In the genomic region with DNA sequence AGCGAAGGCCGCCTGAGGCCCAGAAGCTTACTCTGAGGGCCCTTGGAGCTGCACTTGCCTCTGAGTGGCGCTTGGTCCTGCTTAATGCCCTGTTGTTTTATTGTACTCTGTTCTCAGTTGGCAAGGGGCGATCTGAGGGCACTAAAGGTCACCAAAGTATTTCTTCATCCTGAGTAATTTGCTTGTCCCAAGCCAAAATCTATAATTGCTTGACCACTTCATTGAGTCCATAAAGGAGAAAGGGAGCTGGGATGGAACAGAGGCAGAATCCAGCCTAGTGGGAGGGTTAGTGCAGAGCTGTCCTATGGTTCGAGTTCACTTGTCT, we compare ENCODE assay signal across 10 cellular contexts. TPM values are rescaled to one million over a fixed set of nuclear protein-coding genes. Genes with fewer than 3 reads are reported as not detected.
DNase-seq lines count a peak whose midpoint lies in the region; ATAC-seq, FAIRE-seq and TF ChIP-seq lines count a peak whose summit lies in the region.
"Had no signal": no experiment of that assay in that cellular context is flagged by ENCODE, and none has a peak within 500 bp of the region (broad histone marks: within the 10 kb centered on the region; RNA-seq: fewer than 3 reads in every experiment).

No MANE protein-coding gene starts in this region.

- peak overlapping the region; percentile 74 to 96 (median 86) for H3K4me2 ChIP-seq in BLaER1 treated with 17β-estradiol and CSF1 and Interleukin-3, amounts not matched to agents 10 nM and 100 nM
- peak overlapping the region; percentile 80 for H3K4me2 ChIP-seq in osteoblast (ENCODE audit: insufficient read depth, low read length)

- H3K27ac ChIP-seq in BLaER1 treated with 17β-estradiol and CSF1 and Interleukin-3, amounts not matched to agents 10 nM and 100 nM, result no peak overlapping the region
- H3K27ac ChIP-seq in coronary artery (peak overlapping the region in 1 of 2 donors; percentile 52), osteoblast (ENCODE audit: low read depth, low read length) (no peak overlapping the region)

- peak overlapping the region in 9 of 10 experiments; percentile 28 to 78 (median 61); a peak in 15 of 20 replicates for H3K4me3 ChIP-seq in BLaER1 treated with 17β-estradiol and CSF1 and Interleukin-3, amounts not matched to agents 10 nM and 100 nM
- H3K4me3 ChIP-seq in MG63 (peak overlapping the region; percentile 67), coronary artery (peak overlapping the region; percentile 72), osteoblast (ENCODE audit: insufficient read depth, low read length) (peak overlapping the region; percentile 92)

- no peaks in the 10 kb centered on the region for H3K36me3 ChIP-seq in BLaER1 treated with 17β-estradiol and CSF1 and Interleukin-3, amounts not matched to agents 10 nM and 100 nM
- H3K36me3 ChIP-seq in MG63 (no peaks in the 10 kb centered on the region), osteoblast (ENCODE audit: insufficient read depth, low read length) (no peaks in the 10 kb centered on the region)

- peaks cover 0 to 11% (median 0%) of the 10 kb centered on the region in 11 experiments; a peak in 4 of 22 replicates for H4K20me1 ChIP-seq in BLaER1 treated with 17β-estradiol and CSF1 and Interleukin-3, amounts not matched to agents 10 nM and 100 nM
- peaks cover 26% of the 10 kb centered on the region for H4K20me1 ChIP-seq in osteoblast (ENCODE audit: insufficient read depth, low read length)

- H3K9ac ChIP-seq in BLaER1 treated with 17β-estradiol and CSF1 and Interleukin-3, amounts not matched to agents 10 nM and 100 nM, result no peak overlapping the region; a peak in 1 of 22 replicates

- no peak for FAIRE-seq in H54 (lab: Jason Lieb, UNC)

- peaks cover 10 to 50% (median 32%) of the 10 kb centered on the region in 10 experiments; a peak in 19 of 20 replicates for H3K4me1 ChIP-seq in BLaER1 treated with 17β-estradiol and CSF1 and Interleukin-3, amounts not matched to agents 10 nM and 100 nM
- peaks cover 47% of the 10 kb centered on the region for H3K4me1 ChIP-seq in osteoblast (ENCODE audit: insufficient read depth, low read length)

- no peak for TF ChIP-seq CTCF in coronary artery (IDR thresholded peaks at IDR 0.05)
- no peak for TF ChIP-seq CTCF in osteoblast (IDR thresholded peaks at IDR 0.05; ENCODE audit: extremely low read depth, low read depth, low read length)

- no peak for TF ChIP-seq POLR2A in H54 (IDR thresholded peaks at IDR 0.05; ENCODE audit: low read depth, low read length)

- H2AFZ ChIP-seq in osteoblast (ENCODE audit: low read length), result no peak overlapping the region

- ATAC-seq in HG03159 (IDR thresholded peaks at IDR 0.05; ENCODE audit: unreplicated experiment), result no peak
- ATAC-seq in activated CD4-positive, CD25-positive, alpha-beta regulatory T cell treated with anti-CD3 and anti-CD28 coated beads, Interleukin-2, amount 50 U/mL, for 24 hours, result no peak

- peaks cover 0 to 11% (median 5%) of the 10 kb centered on the region in 11 experiments; a peak in 10 of 22 replicates for H3K9me3 ChIP-seq in BLaER1 treated with 17β-estradiol and CSF1 and Interleukin-3, amounts not matched to agents 10 nM and 100 nM (replicated peaks in 1 of 11)
- H3K9me3 ChIP-seq in MG63, result no peaks in the 10 kb centered on the region
- H3K9me3 ChIP-seq in osteoblast (ENCODE audit: low read depth, low read length), result no peaks in the 10 kb centered on the region

- DNase-seq in MG63 (no peak), coronary artery (ENCODE audit: low spot score) (no peak), osteoblast (ENCODE audit: insufficient read length, low spot score, missing footprints) (no peak), H54 (ENCODE audit: insufficient read length, low spot score) (no peak), NCI-H2081 treated with DMSO at 0.1 percent for 48 hours (lab: John Stamatoyannopoulos, UW) (no peak)

- H3K79me2 ChIP-seq in osteoblast (ENCODE audit: insufficient read depth, low read length), result peaks cover 45% of the 10 kb centered on the region

- H3K27me3 ChIP-seq in BLaER1 treated with 17β-estradiol and CSF1 and Interleukin-3, amounts not matched to agents 10 nM and 100 nM, result peaks cover 34 to 78% (median 64%) of the 10 kb centered on the region in 11 experiments
- no peaks in the 10 kb centered on the region for H3K27me3 ChIP-seq in MG63
- H3K27me3 ChIP-seq in osteoblast (ENCODE audit: insufficient read depth, low read length), result no peaks in the 10 kb centered on the region

RNA-seq across cellular contexts. Expression of a gene that starts 0.4 kb away (rescaled TPM):
- total RNA-seq in MG63 (2014; rRNA removed; shearing (Covaris generic); ENCODE audit: low replicate concordance), result 0.27 and 2.4 TPM in 2 replicates
- total RNA-seq in osteoblast, result 2.7 and 3.6 TPM in 2 replicates

RNA-seq across cellular contexts. Expression of a gene that starts 34.8 kb away (rescaled TPM):
- total RNA-seq in MG63 (2014; rRNA removed; shearing (Covaris generic); ENCODE audit: low replicate concordance), result not detected in 2 replicates
- not detected in 2 replicates for total RNA-seq in osteoblast
- total RNA-seq: endothelial cell of umbilical vein, myocyte had no signal
